In genomic region chr16:13772782-13773181, GRCh38 we compare ENCODE assay signal across 36 cellular contexts.
"Had no signal": no experiment of that assay in that cellular context is flagged by ENCODE, and none has a peak within 500 bp of the region (broad histone marks: within the 10 kb centered on the region; RNA-seq: fewer than 3 reads in every experiment).

No MANE protein-coding gene starts in this region.

- DNase-seq: Kasumi-1, MG63, MM.1S, MV-4-11, NCI-H1048, NCI-H1092, NCI-H1092 treated with DMSO at 0.1 percent for 48 hours, NCI-H1105, NCI-H1105 treated with DMSO at 0.1 percent for 48 hours, NCI-H1417, NCI-H1417 treated with DMSO at 0.1 percent for 48 hours, NCI-H1436, NCI-H1436 treated with DMSO at 0.1 percent for 48 hours, NCI-H146, NCI-H1694, NCI-H1694 treated with DMSO at 0.1 percent for 48 hours, NCI-H187, NCI-H187 treated with DMSO at 0.1 percent for 48 hours, NCI-H1930, NCI-H2029, NCI-H2029 treated with DMSO at 0.1 percent for 48 hours, NCI-H2081, NCI-H2081 treated with DMSO at 0.1 percent for 48 hours, NCI-H2107, NCI-H2171, NCI-H2171 treated with DMSO at 0.1 percent for 48 hours, NCI-H2227 treated with DMSO at 0.1 percent for 48 hours, NCI-H226, NCI-H345, NCI-H446, NCI-H446 treated with DMSO at 0.1 percent for 48 hours, NCI-H510A, NCI-H510A treated with DMSO at 0.1 percent for 48 hours, NCI-H524, NCI-H524 treated with DMSO at 0.1 percent for 48 hours, NCI-H526 had no signal

- H3K4me3 ChIP-seq: MG63 had no signal

- H3K27me3 ChIP-seq: MG63 had no signal

- H3K36me3 ChIP-seq: MG63 had no signal
